Comparison of ENCODE assay signal across 1 cellular context in the genomic region with DNA sequence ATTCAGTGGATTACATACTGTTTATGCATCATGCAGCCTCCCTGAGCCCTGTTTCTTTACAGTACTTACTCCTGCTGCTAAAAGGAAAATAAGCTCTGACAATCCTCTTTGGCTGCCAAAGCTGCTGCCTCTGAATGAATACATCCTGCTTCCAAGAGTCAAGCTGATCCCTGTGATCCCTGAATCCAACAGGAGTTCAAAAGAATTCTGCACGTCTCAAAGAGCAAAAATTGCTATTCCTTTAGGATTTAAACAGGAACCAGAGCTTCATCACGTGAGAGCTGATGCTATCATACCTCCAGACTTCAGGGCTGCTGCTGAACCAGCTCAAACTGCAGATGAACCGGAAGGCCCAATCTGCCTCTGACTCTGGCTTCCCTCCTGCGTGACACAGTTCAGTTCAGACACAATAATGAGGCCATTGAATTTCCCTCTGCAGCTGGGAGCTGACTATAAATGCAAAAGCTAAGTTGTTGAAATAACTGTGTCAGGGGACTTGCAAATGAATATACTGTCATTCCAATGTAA.
TF ChIP-seq lines count a peak whose summit lies in the region.

No MANE protein-coding gene starts in this region.

TF ChIP-seq in neural cell, 6 proteins besides CTCF, POLR2A, EP300 and RAD21 (continued from another document):
- peak; percentile 100 for TF ChIP-seq REST (IDR thresholded peaks at IDR 0.05; ENCODE audit: borderline replicate concordance)
- TF ChIP-seq POLR2AphosphoS5 (IDR thresholded peaks at IDR 0.05): peak; percentile 90
